ENCODE assay signal across 8 cellular contexts in the genomic region with DNA sequence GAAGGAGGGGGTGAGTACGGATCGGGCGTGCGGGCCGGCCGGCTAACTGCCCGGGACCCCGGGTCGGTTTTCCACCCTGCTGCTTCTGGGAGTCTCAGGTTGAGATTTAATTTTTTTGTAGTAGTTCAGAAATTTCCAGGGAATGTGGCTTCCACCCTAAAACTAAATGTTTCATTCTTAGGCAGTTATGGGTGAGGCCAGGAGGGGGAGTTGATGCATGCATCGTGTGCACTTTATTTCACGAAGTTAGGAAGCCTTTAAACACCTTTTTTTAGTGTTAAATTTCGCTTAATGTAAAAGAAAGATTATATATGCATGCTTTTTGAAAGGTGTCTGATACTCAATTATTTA. TPM values are rescaled to one million over a fixed set of nuclear protein-coding genes. Genes with fewer than 3 reads are reported as not detected.
DNase-seq lines count a peak whose midpoint lies in the region; ATAC-seq, FAIRE-seq and TF ChIP-seq lines count a peak whose summit lies in the region.

No MANE protein-coding gene starts in this region.

- H3K27me3 Mint-ChIP-seq in CD14-positive monocyte (ENCODE audit: low read depth in 3 of 3), result peaks cover 0 to 3% (median 0%) of the 10 kb centered on the region in 3 donors
- peaks cover 2% of the 10 kb centered on the region for H3K27me3 Mint-ChIP-seq in neural crest cell (ENCODE audit: low read depth)

- DNase-seq in CD14-positive monocyte (ENCODE audit: low spot score), result no peak
- DNase-seq in M059J (ENCODE audit: low read depth), result peak; percentile 36
- DNase-seq in neural crest cell (ENCODE audit: low read depth, low spot score), result no peak
- DNase-seq in frontal cortex (ENCODE audit: low spot score in 2 of 2), result no peak

- no peaks in the 10 kb centered on the region for H3K27me3 ChIP-seq in duodenal mucosa (ENCODE audit: control insufficient read depth in 1 of 2, insufficient read depth in 2 of 2, low read length in 2 of 2)

- no peak for FAIRE-seq in frontal cortex (lab: Jason Lieb, UNC)

- H3K36me3 ChIP-seq in duodenal mucosa (ENCODE audit: control insufficient read depth in 1 of 2, insufficient read depth in 2 of 2, low read length in 2 of 2), result peaks cover 31 to 49% of the 10 kb centered on the region in 2 donors

- H3K9me3 ChIP-seq in duodenal mucosa (ENCODE audit: control insufficient read depth in 1 of 2, low read length in 2 of 2), result no peaks in the 10 kb centered on the region

- peak overlapping the region; percentile 79 to 88 for H3K4me3 ChIP-seq in duodenal mucosa (ENCODE audit: low read depth in 1 of 2, low read length in 2 of 2)

- TF ChIP-seq CTCF in CD14-positive monocyte (IDR thresholded peaks at IDR 0.05) (peak; percentile 73), neural crest cell (conservative IDR thresholded peaks at IDR 0.05) (peak; percentile 63)

- ATAC-seq in HG02884 (IDR thresholded peaks at IDR 0.05; ENCODE audit: unreplicated experiment), result no peak
- no peak for ATAC-seq in HG03571 (IDR thresholded peaks at IDR 0.05; ENCODE audit: unreplicated experiment)
- no peak for ATAC-seq in GM21717 (IDR thresholded peaks at IDR 0.05; ENCODE audit: unreplicated experiment)

- H3K9me3 Mint-ChIP-seq in CD14-positive monocyte, result no peaks in the 10 kb centered on the region
- H3K9me3 Mint-ChIP-seq in neural crest cell, result no peaks in the 10 kb centered on the region

- no peak overlapping the region for H3K27ac ChIP-seq in duodenal mucosa (ENCODE audit: low read depth, low read length)

- H3K4me1 Mint-ChIP-seq in CD14-positive monocyte, result peaks cover 47% of the 10 kb centered on the region
- H3K4me1 Mint-ChIP-seq in neural crest cell, result peaks cover 22% of the 10 kb centered on the region

- H3K4me1 ChIP-seq in duodenal mucosa (ENCODE audit: control insufficient read depth in 1 of 2, insufficient read depth in 2 of 2, low read length in 2 of 2), result peaks cover 14 to 39% of the 10 kb centered on the region in 2 donors

- intact Hi-C loops in CD14-positive monocyte (cut with micrococcal nuclease), result loop anchor here (1.0 to 5.0 kb wide), 4 partner anchors 81 to 269 kb away; partner anchors contain the start of gene ST6GALNAC4 (in 1 of the 2)

- H3K4me3 Mint-ChIP-seq in CD14-positive monocyte, result peak overlapping the region; percentile 93 to 96
- H3K4me3 Mint-ChIP-seq in neural crest cell, result peak overlapping the region; percentile 96

- H3K36me3 Mint-ChIP-seq in CD14-positive monocyte, result peaks cover 40 to 54% of the 10 kb centered on the region in 2 donors
- peaks cover 13% of the 10 kb centered on the region for H3K36me3 Mint-ChIP-seq in neural crest cell (ENCODE audit: low read depth)

- H3K27ac Mint-ChIP-seq in CD14-positive monocyte (peak overlapping the region; percentile 78 to 94 (median 86)), neural crest cell (ENCODE audit: unreplicated experiment) (peak overlapping the region; percentile 90)

- peak overlapping the region; percentile 70 to 76 for H3K9ac ChIP-seq in duodenal mucosa (ENCODE audit: low read depth in 1 of 2, low read length in 2 of 2)

RNA-seq across cellular contexts. Expression of gene CDK9, which starts 0.9 kb away (rescaled TPM):
- polyA plus RNA-seq in CD14-positive monocyte, result 10 to 100 TPM; 24.9 to 26.4 TPM
- 31.8 and 33.2 TPM in 2 replicates for total RNA-seq in M059J (2014; rRNA removed; shearing (Covaris generic))
- total RNA-seq in neural crest cell (77.0 and 84.8 TPM in 2 replicates), frontal cortex (40.4 TPM)

RNA-seq across cellular contexts. Expression of gene SH2D3C, which starts 8.3 kb away (rescaled TPM):
- polyA plus RNA-seq in CD14-positive monocyte, result 10 to 100 TPM; 11.5 to 20.5 TPM
- 0.12 TPM in 1 of 2 replicates, not detected in the other for total RNA-seq in M059J (2014; rRNA removed; shearing (Covaris generic))
- 6.0 and 7.2 TPM in 2 replicates for total RNA-seq in neural crest cell
- total RNA-seq in frontal cortex, result 6.1 TPM

RNA-seq across cellular contexts. Expression of gene FPGS, which starts 15.9 kb away (rescaled TPM):
- polyA plus RNA-seq in CD14-positive monocyte, result 10 to 100 TPM; 21.3 to 25.2 TPM
- 46.2 and 76.4 TPM in 2 replicates for total RNA-seq in M059J (2014; rRNA removed; shearing (Covaris generic))
- 64.6 and 69.9 TPM in 2 replicates for total RNA-seq in neural crest cell
- 18.3 TPM for total RNA-seq in frontal cortex

RNA-seq across cellular contexts. Expression of gene TOR2A, which starts 51.7 kb away (rescaled TPM):
- polyA plus RNA-seq in CD14-positive monocyte, result 10 to 100 TPM; 57.4 to 60.0 TPM
- 10.4 and 12.3 TPM in 2 replicates for total RNA-seq in M059J (2014; rRNA removed; shearing (Covaris generic))
- total RNA-seq in neural crest cell (25.7 and 27.4 TPM in 2 replicates), frontal cortex (7.3 TPM)
